In genomic region chr14:38282941-38283340, GRCh38 we compare ENCODE assay signal across 14 cellular contexts. TPM values are rescaled to one million over a fixed set of nuclear protein-coding genes. Genes with fewer than 3 reads are reported as not detected.
A peak's percentile ranks its signal among the peaks of the same experiment; 100 is the strongest.
DNase-seq lines count a peak whose midpoint lies in the region.
"Had no signal": no experiment of that assay in that cellular context is flagged by ENCODE, and none has a peak within 500 bp of the region (broad histone marks: within the 10 kb centered on the region; RNA-seq: fewer than 3 reads in every experiment).

No MANE protein-coding gene starts in this region.

- DNase-seq in NCI-H69 (lab: John Stamatoyannopoulos, UW) (peak; percentile 11), dermis microvascular lymphatic vessel endothelial cell (ENCODE audit: low read depth in 2 of 2) (peak; percentile 49 to 68), lung microvascular endothelial cell (ENCODE audit: low read depth in 2 of 2) (peak; percentile 46 to 52), dedifferentiated amniotic fluid mesenchymal stem cell (ENCODE audit: extremely low spot score) (no peak)
- no peak for DNase-seq in activated T-helper 2 cell treated with anti-CD3 and anti-CD28 coated beads, Interferon-gamma antibody, Interleukin-2, Interleukin-4, amounts not matched to agents 10 μg/mL and 5 μg/mL and 100 μg/mL, durations not matched to agents 14 hours and 24 hours and 36 hours (ENCODE audit: low spot score)
- DNase-seq: AML-193; Caco-2; Calu3; CD4-positive, alpha-beta T cell; CD8-positive, alpha-beta T cell; DMS79 treated with DMSO at 0.1 percent for 48 hours; GF-D8 had no signal

- H3K9me3 Mint-ChIP-seq in activated T-helper 2 cell treated with anti-CD3 and anti-CD28 coated beads, Interferon-gamma antibody, Interleukin-2, Interleukin-4, amounts not matched to agents 10 μg/mL and 5 μg/mL and 100 μg/mL, durations not matched to agents 14 hours and 24 hours and 36 hours: no peaks in the 10 kb centered on the region

- no peak overlapping the region for H3K27ac Mint-ChIP-seq in activated T-helper 2 cell treated with anti-CD3 and anti-CD28 coated beads, Interferon-gamma antibody, Interleukin-2, Interleukin-4, amounts not matched to agents 10 μg/mL and 5 μg/mL and 100 μg/mL, durations not matched to agents 14 hours and 24 hours and 36 hours
- H3K27ac Mint-ChIP-seq: B cell; CD4-positive, alpha-beta T cell; CD8-positive, alpha-beta T cell had no signal

- intact Hi-C loops in activated T-helper 2 cell treated with anti-CD3 and anti-CD28 coated beads, Interferon-gamma antibody, Interleukin-2, Interleukin-4, amounts not matched to agents 10 μg/mL and 5 μg/mL and 100 μg/mL, durations not matched to agents 14 hours and 24 hours and 36 hours (cut with micrococcal nuclease): no loop called here

- no peak overlapping the region for H3K4me3 Mint-ChIP-seq in activated T-helper 2 cell treated with anti-CD3 and anti-CD28 coated beads, Interferon-gamma antibody, Interleukin-2, Interleukin-4, amounts not matched to agents 10 μg/mL and 5 μg/mL and 100 μg/mL, durations not matched to agents 14 hours and 24 hours and 36 hours (ENCODE audit: low read depth)
- H3K4me3 Mint-ChIP-seq: B cell; CD4-positive, alpha-beta T cell; CD8-positive, alpha-beta T cell had no signal

- H3K4me1 Mint-ChIP-seq in activated T-helper 2 cell treated with anti-CD3 and anti-CD28 coated beads, Interferon-gamma antibody, Interleukin-2, Interleukin-4, amounts not matched to agents 10 μg/mL and 5 μg/mL and 100 μg/mL, durations not matched to agents 14 hours and 24 hours and 36 hours (ENCODE audit: low read depth): no peaks in the 10 kb centered on the region
- H3K4me1 Mint-ChIP-seq: B cell had no signal

- H3K27me3 Mint-ChIP-seq in activated T-helper 2 cell treated with anti-CD3 and anti-CD28 coated beads, Interferon-gamma antibody, Interleukin-2, Interleukin-4, amounts not matched to agents 10 μg/mL and 5 μg/mL and 100 μg/mL, durations not matched to agents 14 hours and 24 hours and 36 hours (ENCODE audit: low read depth): no peaks in the 10 kb centered on the region
- H3K27me3 Mint-ChIP-seq: B cell had no signal

- no peaks in the 10 kb centered on the region for H3K36me3 Mint-ChIP-seq in activated T-helper 2 cell treated with anti-CD3 and anti-CD28 coated beads, Interferon-gamma antibody, Interleukin-2, Interleukin-4, amounts not matched to agents 10 μg/mL and 5 μg/mL and 100 μg/mL, durations not matched to agents 14 hours and 24 hours and 36 hours (ENCODE audit: low read depth)
- H3K36me3 Mint-ChIP-seq: CD8-positive, alpha-beta T cell had no signal

RNA-seq across cellular contexts. Expression of gene CLEC14A, which starts 27.0 kb away (rescaled TPM):
- total RNA-seq in dermis microvascular lymphatic vessel endothelial cell: 84.2 and 116 TPM in 2 replicates
- 90.1 and 121 TPM in 2 replicates for total RNA-seq in lung microvascular endothelial cell
- total RNA-seq in activated T-helper 2 cell treated with anti-CD3 and anti-CD28 coated beads, Interferon-gamma antibody, Interleukin-2, Interleukin-4, amounts not matched to agents 10 μg/mL and 5 μg/mL and 100 μg/mL, durations not matched to agents 14 hours and 24 hours and 36 hours: not detected in 2 replicates
- total RNA-seq: A172; B cell; Caco-2; Calu3; CD4-positive, alpha-beta T cell; CD8-positive, alpha-beta T cell had no signal

Comparison
In these comparisons a context has a peak if more than half of its experiments do, and no peak if none do; other contexts are left out.
1. DNase-seq: peak in NCI-H69 (single experiment), dermis microvascular lymphatic vessel endothelial cell (2 of 2) and lung microvascular endothelial cell (2 of 2); none in activated T-helper 2 cell treated with anti-CD3 and anti-CD28 coated beads, Interferon-gamma antibody, Interleukin-2, Interleukin-4, amounts not matched to agents 10 μg/mL and 5 μg/mL and 100 μg/mL, durations not matched to agents 14 hours and 24 hours and 36 hours (single experiment) and dedifferentiated amniotic fluid mesenchymal stem cell (single experiment).
2. RNA of gene CLEC14A, which starts 27.0 kb away (total RNA-seq): 90.1 to 121 TPM in lung microvascular endothelial cell and 84.2 to 116 TPM in dermis microvascular lymphatic vessel endothelial cell; not detected in activated T-helper 2 cell treated with anti-CD3 and anti-CD28 coated beads, Interferon-gamma antibody, Interleukin-2, Interleukin-4, amounts not matched to agents 10 μg/mL and 5 μg/mL and 100 μg/mL, durations not matched to agents 14 hours and 24 hours and 36 hours; every median in the first group is over 10 times any median in the second.